1 cellular context compared by ENCODE assay signal in genomic region chr6:4459032-4459431, GRCh38.
TF ChIP-seq lines count a peak whose summit lies in the region.

No MANE protein-coding gene starts in this region.

TF ChIP-seq in HepG2, 621 proteins besides CTCF, POLR2A, EP300 and RAD21 (continued from another document and continues in another):
- TF ChIP-seq ZNF609 (CRISPR knock-in tag; IDR thresholded peaks at IDR 0.05; ENCODE audit: borderline replicate concordance) = no peak
- TF ChIP-seq ZNF367 (CRISPR knock-in tag; IDR thresholded peaks at IDR 0.05; ENCODE audit: borderline replicate concordance) = no peak
- TF ChIP-seq ZBTB21 (CRISPR knock-in tag; IDR thresholded peaks at IDR 0.05) = peak; percentile 52; the same call in 1 of the 2 replicates
- TF ChIP-seq TCF7 (IDR thresholded peaks at IDR 0.05; ENCODE audit: low read depth) = no peak
- TF ChIP-seq GMEB1 (CRISPR knock-in tag; IDR thresholded peaks at IDR 0.05; ENCODE audit: borderline replicate concordance) = no peak
- no peak for TF ChIP-seq SOX6 (IDR thresholded peaks at IDR 0.05)
- peak; percentile 69 for TF ChIP-seq SOX6 (CRISPR knock-in tag; IDR thresholded peaks at IDR 0.05)
- TF ChIP-seq ZBTB20 (CRISPR knock-in tag; IDR thresholded peaks at IDR 0.05; ENCODE audit: borderline replicate concordance, low read depth) = no peak
- TF ChIP-seq TP53 (CRISPR knock-in tag; conservative IDR thresholded peaks at IDR 0.05) = no peak
- TF ChIP-seq TFAP4 (IDR thresholded peaks at IDR 0.05; ENCODE audit: borderline replicate concordance, low read depth) = peak; percentile 41; the same call in 1 of the 2 replicates
- TF ChIP-seq ZNF138 (CRISPR knock-in tag; IDR thresholded peaks at IDR 0.05; ENCODE audit: low read depth) = no peak
- TF ChIP-seq HMGXB4 (CRISPR knock-in tag; IDR thresholded peaks at IDR 0.05; ENCODE audit: borderline replicate concordance in 1 of 2, low read depth in 1 of 2) = no peak
- no peak for TF ChIP-seq KDM2A (CRISPR knock-in tag; IDR thresholded peaks at IDR 0.05; ENCODE audit: borderline replicate concordance, low read depth)
- no peak for TF ChIP-seq SOX13 (IDR thresholded peaks at IDR 0.05)
- peak in 1 of 2 experiments; percentile 33; a peak in 1 of 4 replicates for TF ChIP-seq SOX13 (CRISPR knock-in tag; conservative IDR thresholded peaks at IDR 0.05 in 1 of 2, IDR thresholded peaks at IDR 0.05 in 1 of 2)
- TF ChIP-seq KLF11 (CRISPR knock-in tag; IDR thresholded peaks at IDR 0.05) = no peak
- no peak for TF ChIP-seq HOXA5 (CRISPR knock-in tag; IDR thresholded peaks at IDR 0.05)
- no peak for TF ChIP-seq ZMAT3 (CRISPR knock-in tag; conservative IDR thresholded peaks at IDR 0.05)
- TF ChIP-seq GMEB2 (CRISPR knock-in tag; IDR thresholded peaks at IDR 0.05; ENCODE audit: low read depth) = no peak
- TF ChIP-seq ZNF768 (CRISPR knock-in tag; IDR thresholded peaks at IDR 0.05) = no peak
- TF ChIP-seq FOSL2 (CRISPR knock-in tag; IDR thresholded peaks at IDR 0.05) = peak; percentile 90
- no peak for TF ChIP-seq ZNF737 (CRISPR knock-in tag; IDR thresholded peaks at IDR 0.05; ENCODE audit: borderline replicate concordance)
- peak; percentile 54; the same call in 1 of the 2 replicates for TF ChIP-seq ETV5 (CRISPR knock-in tag; IDR thresholded peaks at IDR 0.05; ENCODE audit: borderline replicate concordance)
- TF ChIP-seq ZNF24 (IDR thresholded peaks at IDR 0.05) = no peak
- no peak for TF ChIP-seq ZNF441 (CRISPR knock-in tag; IDR thresholded peaks at IDR 0.05; ENCODE audit: borderline replicate concordance)
- 0 out of 2 replicates have a peak, but pooled peaks have one; percentile 43 for TF ChIP-seq ZNF317 (CRISPR knock-in tag; IDR thresholded peaks at IDR 0.05)
- TF ChIP-seq PPARG (CRISPR knock-in tag; conservative IDR thresholded peaks at IDR 0.05) = no peak
- TF ChIP-seq THAP8 (CRISPR knock-in tag; IDR thresholded peaks at IDR 0.05; ENCODE audit: borderline replicate concordance) = no peak
- TF ChIP-seq POLR2AphosphoS2 (IDR thresholded peaks at IDR 0.05; ENCODE audit: low read depth, low read length) = no peak
- TF ChIP-seq HNRNPH1 (optimal IDR thresholded peaks at IDR 0.05; ENCODE audit: low read depth, low read length) = no peak
- no peak for TF ChIP-seq HNF1B (CRISPR knock-in tag; IDR thresholded peaks at IDR 0.05)
- TF ChIP-seq NR0B2 (CRISPR knock-in tag; IDR thresholded peaks at IDR 0.05) = no peak
- no peak for TF ChIP-seq NR2F2 (IDR thresholded peaks at IDR 0.05; ENCODE audit: borderline replicate concordance, low read depth)
- TF ChIP-seq CREM (IDR thresholded peaks at IDR 0.05) = no peak
- TF ChIP-seq CREM (CRISPR knock-in tag; IDR thresholded peaks at IDR 0.05) = no peak
- no peak for TF ChIP-seq ZNF275 (CRISPR knock-in tag; IDR thresholded peaks at IDR 0.05; ENCODE audit: borderline replicate concordance)
- TF ChIP-seq SIX1 (CRISPR knock-in tag; IDR thresholded peaks at IDR 0.05; ENCODE audit: borderline replicate concordance) = no peak
- TF ChIP-seq NFATC3 (CRISPR knock-in tag; IDR thresholded peaks at IDR 0.05) = no peak
- TF ChIP-seq CEBPG (CRISPR knock-in tag; IDR thresholded peaks at IDR 0.05) = peak; percentile 58; the same call in 1 of the 2 replicates
- TF ChIP-seq MYC (CRISPR knock-in tag; IDR thresholded peaks at IDR 0.05; ENCODE audit: borderline replicate concordance) = no peak
- no peak for TF ChIP-seq TBP (CRISPR knock-in tag; IDR thresholded peaks at IDR 0.05)
- TF ChIP-seq ZBTB34 (CRISPR knock-in tag; IDR thresholded peaks at IDR 0.05) = no peak
- no peak for TF ChIP-seq MXD4 (CRISPR knock-in tag; IDR thresholded peaks at IDR 0.05)
- no peak for TF ChIP-seq ZBTB26 (CRISPR knock-in tag; IDR thresholded peaks at IDR 0.05; ENCODE audit: borderline replicate concordance)
- TF ChIP-seq THRA (CRISPR knock-in tag; IDR thresholded peaks at IDR 0.05; ENCODE audit: borderline replicate concordance) = no peak
- no peak for TF ChIP-seq RFX5 (IDR thresholded peaks at IDR 0.05; ENCODE audit: low read depth, low read length)
- no peak for TF ChIP-seq ZMYM2 (CRISPR knock-in tag; IDR thresholded peaks at IDR 0.05)
